Comparison of ENCODE assay signal across 25 cellular contexts in genomic region chr11:84383571-84383970, GRCh38.
A peak's percentile ranks its signal among the peaks of the same experiment; 100 is the strongest.
DNase-seq lines count a peak whose midpoint lies in the region; ATAC-seq and TF ChIP-seq lines count a peak whose summit lies in the region.
"Had no signal": no experiment of that assay in that cellular context is flagged by ENCODE, and none has a peak within 500 bp of the region (broad histone marks: within the 10 kb centered on the region; RNA-seq: fewer than 3 reads in every experiment).

No MANE protein-coding gene starts in this region.

- no peak for TF ChIP-seq EP300 in transverse colon (IDR thresholded peaks at IDR 0.05; ENCODE audit: low read depth)

- intact Hi-C loops in testis (cut with DNase I; ENCODE audit: low total_unique reads) (no loop called here), transverse colon (cut with DNase I; ENCODE audit: low total_unique reads) (no loop called here)

- H3K4me3 ChIP-seq in fibroblast of the aortic adventitia (ENCODE audit: low read depth, low read length) (no peak overlapping the region), testis (no peak overlapping the region), transverse colon (no peak overlapping the region)
- H3K4me3 ChIP-seq: Peyer's patch had no signal

- H3K4me1 ChIP-seq in testis (no peaks in the 10 kb centered on the region), transverse colon (no peaks in the 10 kb centered on the region)
- H3K4me1 ChIP-seq: Peyer's patch had no signal

- DNase-seq in NCI-H82 (lab: John Stamatoyannopoulos, UW) (peak; percentile 52), NCI-H82 treated with DMSO at 0.1 percent for 48 hours (lab: John Stamatoyannopoulos, UW; ENCODE audit: unreplicated experiment) (no peak), cerebellar cortex (ENCODE audit: low spot score) (peak; percentile 22), fibroblast of the aortic adventitia (ENCODE audit: low read depth) (peak; percentile 52), testis (peak; percentile 79), transverse colon (no peak), NCI-H1105 (lab: John Stamatoyannopoulos, UW) (no peak)
- DNase-seq: ACHN, AML-193, DMS53, GF-D8, GOT3, IMR-90, NCI-H1092 treated with DMSO at 0.1 percent for 48 hours, NCI-H146, NCI-H2029 treated with DMSO at 0.1 percent for 48 hours, NCI-H226, NCI-H524, NCI-H774, Peyer's patch had no signal

- no peak overlapping the region for H3K27ac ChIP-seq in testis
- H3K27ac ChIP-seq in transverse colon: no peak overlapping the region
- H3K27ac ChIP-seq: 22Rv1, C4-2B, KMS-11, Peyer's patch had no signal

- no peak for TF ChIP-seq CTCF in fibroblast of the aortic adventitia (IDR thresholded peaks at IDR 0.05; ENCODE audit: insufficient read depth, low read length)
- no peak for TF ChIP-seq CTCF in testis (IDR thresholded peaks at IDR 0.05)
- no peak for TF ChIP-seq CTCF in transverse colon (IDR thresholded peaks at IDR 0.05)

- 57 to 67% methylated on average over 2 of the region's 2 CpGs for WGBS in testis, 2 donors
- 58 to 81% methylated on average over 2 of the region's 2 CpGs for WGBS in transverse colon (ENCODE audit: low coverage in 1 of 2), 2 donors

- no peak for TF ChIP-seq POLR2A in testis (IDR thresholded peaks at IDR 0.05)
- no peak for TF ChIP-seq POLR2A in transverse colon (IDR thresholded peaks at IDR 0.05)

- no peaks in the 10 kb centered on the region for H3K36me3 ChIP-seq in testis (ENCODE audit: low read depth, missing control alignments)
- no peaks in the 10 kb centered on the region for H3K36me3 ChIP-seq in transverse colon
- H3K36me3 ChIP-seq: Peyer's patch had no signal

- in situ Hi-C loops in transverse colon (cut with MboI; ENCODE audit: low pct_ligation_motif_present in 1 of 4, low pct_unique_long_range_greater_than_20kb in 1 of 4, low sequenced_read_pairs in 3 of 4): no loop called here

- H3K27me3 ChIP-seq in testis (no peaks in the 10 kb centered on the region), transverse colon (no peaks in the 10 kb centered on the region)
- H3K27me3 ChIP-seq: Peyer's patch had no signal

- ATAC-seq in HG03439 (IDR thresholded peaks at IDR 0.05; ENCODE audit: unreplicated experiment): no peak
- ATAC-seq: HCT116 had no signal

- H3K9me3 ChIP-seq in testis: no peaks in the 10 kb centered on the region
- H3K9me3 ChIP-seq in transverse colon: no peaks in the 10 kb centered on the region
- H3K9me3 ChIP-seq: Peyer's patch had no signal

Comparison
In these comparisons a context has a peak if more than half of its experiments do, and no peak if none do; other contexts are left out.
1. DNase-seq: peak in NCI-H82 (single experiment), cerebellar cortex (single experiment), fibroblast of the aortic adventitia (single experiment) and testis (single experiment); none in NCI-H82 treated with DMSO at 0.1 percent for 48 hours (single experiment), transverse colon (single experiment) and NCI-H1105 (single experiment).